In genomic region chrX:11272863-11273262, GRCh38 we compare ENCODE assay signal across 37 cellular contexts. TPM values are rescaled to one million over a fixed set of nuclear protein-coding genes. Genes with fewer than 3 reads are reported as not detected.
"Had no signal": no experiment of that assay in that cellular context is flagged by ENCODE, and none has a peak within 500 bp of the region (broad histone marks: within the 10 kb centered on the region; RNA-seq: fewer than 3 reads in every experiment).

No MANE protein-coding gene starts in this region.

- H3K4me1 ChIP-seq: body of pancreas, breast epithelium had no signal

- H3K36me3 ChIP-seq: ascending aorta, brain microvascular endothelial cell, breast epithelium, WERI-Rb-1 had no signal

- H3K4me3 ChIP-seq: ascending aorta, body of pancreas, breast epithelium had no signal

- FAIRE-seq: TTC549 had no signal

- H3K27me3 ChIP-seq: ascending aorta, body of pancreas, brain microvascular endothelial cell had no signal

- H3K9me3 ChIP-seq: ascending aorta, body of pancreas, breast epithelium had no signal

- H3K27ac ChIP-seq: ascending aorta, body of pancreas, brain microvascular endothelial cell, breast epithelium, WERI-Rb-1 had no signal

- ATAC-seq: activated CD4-positive, alpha-beta T cell treated with anti-CD3 and anti-CD28 coated beads for 36 hours; activated CD4-positive, CD25-positive, alpha-beta regulatory T cell treated with anti-CD3 and anti-CD28 coated beads, Interleukin-2, amount 50 U/mL, for 24 hours; activated CD8-positive, alpha-beta memory T cell treated with anti-CD3 and anti-CD28 coated beads, Interleukin-2, amount 10 ng/mL, durations not matched to agents 7 days and 5 days; activated CD8-positive, alpha-beta T cell treated with anti-CD3 and anti-CD28 coated beads, Interleukin-2, amount 10 ng/mL, durations not matched to agents 7 days and 5 days; activated naive CD8-positive, alpha-beta T cell treated with anti-CD3 and anti-CD28 coated beads, Interleukin-2, amount 50 U/mL, for 24 hours; body of pancreas; WTC11 had no signal

- DNase-seq: activated CD4-positive, alpha-beta memory T cell treated with anti-CD3 and anti-CD28 coated beads, Interleukin-2, amount 10 ng/mL, durations not matched to agents 7 days and 5 days; activated CD4-positive, alpha-beta T cell treated with anti-CD3 and anti-CD28 coated beads for 1 hour; activated CD4-positive, alpha-beta T cell treated with anti-CD3 and anti-CD28 coated beads for 36 hours; activated CD4-positive, alpha-beta T cell treated with anti-CD3 and anti-CD28 coated beads for 48 hours; activated CD4-positive, alpha-beta T cell treated with anti-CD3 and anti-CD28 coated beads, Interleukin-2, amount 10 ng/mL, durations not matched to agents 7 days and 5 days; activated CD4-positive, alpha-beta T cell treated with anti-CD3 and anti-CD28 coated beads, Interleukin-2, amount 50 U/mL, for 48 hours; activated CD4-positive, CD25-positive, alpha-beta regulatory T cell; activated CD8-positive, alpha-beta memory T cell treated with anti-CD3 and anti-CD28 coated beads for 24 hours; activated CD8-positive, alpha-beta memory T cell treated with anti-CD3 and anti-CD28 coated beads, Interleukin-2, amount 10 ng/mL, durations not matched to agents 7 days and 5 days; activated CD8-positive, alpha-beta memory T cell treated with anti-CD3 and anti-CD28 coated beads, Interleukin-2, amount 50 U/mL, for 48 hours; activated CD8-positive, alpha-beta T cell treated with anti-CD3 and anti-CD28 coated beads, Interleukin-2, amount 10 ng/mL, durations not matched to agents 7 days and 5 days; activated effector memory CD4-positive, alpha-beta T cell treated with Interleukin-2 at 50 U/mL for 16 hours; activated gamma-delta T cell; activated naive CD4-positive, alpha-beta T cell treated with anti-CD3 and anti-CD28 coated beads, Interleukin-2, amount 10 ng/mL, durations not matched to agents 7 days and 5 days; activated naive CD4-positive, alpha-beta T cell treated with Interleukin-2 at 50 U/mL for 16 hours; activated naive CD8-positive, alpha-beta T cell treated with anti-CD3 and anti-CD28 coated beads, Interleukin-2, amount 10 ng/mL, durations not matched to agents 7 days and 5 days; activated naive CD8-positive, alpha-beta T cell treated with anti-CD3 and anti-CD28 coated beads, Interleukin-2, amount 50 U/mL, for 24 hours; activated T-cell treated with anti-CD3 and anti-CD28 coated beads, Interleukin-2, amount 50 U/mL, for 24 hours; activated T-cell treated with anti-CD3 and anti-CD28 coated beads, Interleukin-2, amount 50 U/mL, for 48 hours; amygdala; anterior cingulate cortex; body of pancreas; brain microvascular endothelial cell; central memory CD4-positive, alpha-beta T cell; T-helper 1 cell; T-helper 2 cell; T-helper 9 cell; WERI-Rb-1 had no signal

RNA-seq across cellular contexts. Expression of gene AMELX, which starts 20.4 kb away (rescaled TPM):
- total RNA-seq: activated CD4-positive, alpha-beta memory T cell treated with anti-CD3 and anti-CD28 coated beads, Interleukin-2, amount 10 ng/mL, durations not matched to agents 7 days and 5 days; activated CD4-positive, alpha-beta T cell treated with anti-CD3 and anti-CD28 coated beads for 36 hours; activated CD4-positive, alpha-beta T cell treated with anti-CD3 and anti-CD28 coated beads, Interleukin-2, amount 10 ng/mL, durations not matched to agents 7 days and 5 days; activated CD8-positive, alpha-beta memory T cell treated with anti-CD3 and anti-CD28 coated beads, Interleukin-2, amount 10 ng/mL, durations not matched to agents 7 days and 5 days; activated CD8-positive, alpha-beta T cell treated with anti-CD3 and anti-CD28 coated beads, Interleukin-2, amount 10 ng/mL, durations not matched to agents 7 days and 5 days; activated naive CD8-positive, alpha-beta T cell treated with anti-CD3 and anti-CD28 coated beads, Interleukin-2, amount 10 ng/mL, durations not matched to agents 7 days and 5 days; activated T-helper 2 cell treated with anti-CD3 and anti-CD28 coated beads, Interferon-gamma antibody, Interleukin-2, Interleukin-4, amounts not matched to agents 10 μg/mL and 5 μg/mL and 100 μg/mL, durations not matched to agents 14 hours and 24 hours and 36 hours; ascending aorta; body of pancreas; breast epithelium; cardiac septum; cerebellum; WTC11 had no signal
- polyA plus RNA-seq: adipose tissue had no signal
